ENCODE assay signal across 8 cellular contexts in the genomic region with DNA sequence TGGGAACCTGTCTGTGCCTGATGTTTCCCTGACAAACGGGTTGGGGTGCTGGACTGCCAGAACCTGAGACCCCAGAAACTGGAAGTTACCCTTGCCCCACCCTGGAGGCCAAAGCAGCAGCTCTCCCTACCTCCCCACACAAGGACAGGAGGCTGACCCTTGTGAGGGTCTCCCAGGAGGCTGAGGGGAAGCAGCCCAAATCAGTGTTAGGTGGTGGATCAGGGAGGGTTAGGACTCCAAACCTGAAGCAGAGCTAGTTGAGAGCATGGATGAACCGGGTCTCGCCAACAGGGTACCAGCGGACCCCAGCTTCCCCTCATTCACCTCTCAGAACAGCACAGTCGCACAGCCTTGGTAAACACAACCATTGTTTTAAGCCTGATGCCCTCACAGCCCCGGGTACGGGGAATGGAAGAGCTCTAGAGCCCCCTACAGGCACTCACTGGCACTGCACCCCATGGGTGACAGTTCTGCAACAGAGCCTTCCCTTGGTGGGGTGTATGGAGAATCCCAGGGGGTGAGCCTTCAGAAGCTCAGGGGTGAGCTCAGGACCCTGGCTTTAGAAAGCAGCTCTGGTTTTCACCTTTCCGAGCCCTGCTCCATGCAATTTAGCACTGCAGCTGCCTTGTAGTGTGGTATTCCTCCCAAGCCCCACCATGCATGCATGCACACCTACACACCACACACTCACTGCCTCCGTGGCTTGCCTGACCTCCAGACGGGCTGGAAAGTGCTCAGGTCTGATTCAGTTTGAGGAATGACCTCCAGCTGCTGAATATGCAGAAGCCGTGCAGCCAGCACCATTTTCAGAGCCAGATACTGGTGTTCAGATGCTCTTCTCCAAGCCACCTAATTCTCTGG. TPM values are rescaled to one million over a fixed set of nuclear protein-coding genes. Genes with fewer than 3 reads are reported as not detected.
DNase-seq lines count a peak whose midpoint lies in the region; TF ChIP-seq lines count a peak whose summit lies in the region.
"Had no signal": no experiment of that assay in that cellular context is flagged by ENCODE, and none has a peak within 500 bp of the region (broad histone marks: within the 10 kb centered on the region; RNA-seq: fewer than 3 reads in every experiment).

No MANE protein-coding gene starts in this region.

- POLR2A ChIA-PET in PC-9 (lab: Charles Lee; ENCODE audit: unreplicated experiment): no interaction called here

- H2AFZ ChIP-seq in PC-9 (no peak overlapping the region), neuronal stem cell (ENCODE audit: low read length) (peak overlapping the region; percentile 31)

- peak overlapping the region; percentile 23 for H2BK15ac ChIP-seq in neuronal stem cell (ENCODE audit: low read length)

- peak; percentile 98 for TF ChIP-seq CTCF in GM12875 (IDR thresholded peaks at IDR 0.05; ENCODE audit: borderline replicate concordance, insufficient read depth, low read depth, low read length)
- TF ChIP-seq CTCF in PC-9 (conservative IDR thresholded peaks at IDR 0.05): peak; percentile 100
- peak; percentile 99 for TF ChIP-seq CTCF in fibroblast of villous mesenchyme (IDR thresholded peaks at IDR 0.05; ENCODE audit: insufficient read depth, low read depth, low read length)

- H3K4me2 ChIP-seq in PC-9 (no peak overlapping the region), neuronal stem cell (ENCODE audit: insufficient read depth, low read length, poor library complexity, severe bottlenecking) (no peak overlapping the region)

- H3K4me1 ChIP-seq in PC-9 (replicated peaks; ENCODE audit: insufficient read depth) (no peaks in the 10 kb centered on the region), neuronal stem cell (ENCODE audit: control insufficient read depth in 2 of 2, insufficient read depth in 1 of 2, low read depth in 1 of 2, low read length in 2 of 2) (peaks cover 0 to 2% of the 10 kb centered on the region in 2 donors)

- WGBS in neuronal stem cell (ENCODE audit: extremely low coverage in 2 of 2, insufficient read length in 2 of 2, insufficient replicate concordance in 1 of 2), 2 donors: no CpG with 5 or more reads among the region's 11 CpGs

- H2BK5ac ChIP-seq in neuronal stem cell (ENCODE audit: low read length): no peak overlapping the region

- H3K18ac ChIP-seq in neuronal stem cell (ENCODE audit: low read length): peak overlapping the region; percentile 86

- no peaks in the 10 kb centered on the region for H4K20me1 ChIP-seq in PC-9 (ENCODE audit: insufficient read depth)

- H3K9ac ChIP-seq in neuronal stem cell (ENCODE audit: low read depth, low read length, poor library complexity): no peak overlapping the region

- no peak overlapping the region for H3K14ac ChIP-seq in neuronal stem cell (ENCODE audit: low read length)

- H2BK12ac ChIP-seq in neuronal stem cell (ENCODE audit: low read length): no peak overlapping the region

- CTCF ChIA-PET in PC-9 (lab: Charles Lee): interaction anchor here (0.5 to 1.4 kb wide), 8 partner anchors 319 to 815 kb away, joined by 3 to 7 read pairs (median 4); no protein-coding TSS in a partner anchor

- no peak overlapping the region for H3K23ac ChIP-seq in neuronal stem cell (ENCODE audit: low read depth, low read length, poor library complexity)

- no TSS peak for BruUV-seq in PC-9 (replicated peaks; lab: Mats Ljungman, UMichigan)

- H3K79me1 ChIP-seq in neuronal stem cell (ENCODE audit: low read depth, low read length): no peaks in the 10 kb centered on the region

- no peak overlapping the region for H3K4ac ChIP-seq in neuronal stem cell (ENCODE audit: low read length)

- H3K27me3 ChIP-seq in PC-9 (ENCODE audit: insufficient read depth, low read depth): peaks cover 97% of the 10 kb centered on the region
- H3K27me3 ChIP-seq in neuronal stem cell (ENCODE audit: control insufficient read depth in 3 of 3, insufficient read depth in 3 of 3, low read depth in 1 of 3, low read length in 3 of 3): peaks cover 0 to 36% (median 0%) of the 10 kb centered on the region in 3 experiments

- H3K79me2 ChIP-seq in PC-9 (ENCODE audit: low read depth): no peaks in the 10 kb centered on the region

- H3K4me3 ChIP-seq in GM12875 (ENCODE audit: low read depth, low read length) (no peak overlapping the region), PC-9 (no peak overlapping the region), fibroblast of villous mesenchyme (ENCODE audit: low read depth, low read length) (no peak overlapping the region), neuronal stem cell (ENCODE audit: low read length in 2 of 2) (no peak overlapping the region)
- H3K4me3 ChIP-seq: skin epidermis had no signal

- H4K91ac ChIP-seq in neuronal stem cell (ENCODE audit: low read depth, low read length, poor library complexity): no peak overlapping the region

- peak overlapping the region; percentile 70 for H4K8ac ChIP-seq in neuronal stem cell (ENCODE audit: low read depth, low read length)

- H3F3A ChIP-seq in PC-9 (ENCODE audit: insufficient read depth, low read depth): no peaks in the 10 kb centered on the region

- H3K36me3 ChIP-seq in PC-9 (ENCODE audit: low read depth) (no peaks in the 10 kb centered on the region), neuronal stem cell (replicated peaks in 1 of 2; ENCODE audit: control insufficient read depth in 2 of 2, insufficient read depth in 2 of 2, low read length in 2 of 2) (no peaks in the 10 kb centered on the region)

- no peak overlapping the region for H2AK5ac ChIP-seq in neuronal stem cell (ENCODE audit: low read depth, low read length)

- intact Hi-C loops in PC-9 (cut with micrococcal nuclease; ENCODE audit: unreplicated experiment): loop anchor here (1.0 to 10.0 kb wide), 9 partner anchors 258 to 1262 kb away; a partner anchor contains a TSS

- no peaks in the 10 kb centered on the region for H3K9me2 ChIP-seq in PC-9 (ENCODE audit: insufficient read depth)

- H3K27ac ChIP-seq in PC-9 (no peak overlapping the region), neuronal stem cell (replicated peaks; ENCODE audit: low read length) (no peak overlapping the region), substantia nigra (ENCODE audit: low read depth, low read length, poor library complexity, severe bottlenecking) (no peak overlapping the region)
- H3K27ac ChIP-seq: skin epidermis had no signal

- DNase-seq in HuH-7.5 (ENCODE audit: low spot score) (peak; percentile 92), PC-9 (peak; percentile 55 to 87), activated T-helper 1 cell treated with Interleukin-2 at 50 U/mL for 16 hours (ENCODE audit: low read depth) (peak; percentile 9), fibroblast of villous mesenchyme (ENCODE audit: low read depth) (peak; percentile 55), neuronal stem cell (ENCODE audit: low spot score) (peak; percentile 80), substantia nigra (lab: John Stamatoyannopoulos, UW) (peak in 45 of 49 donors; percentile 4 to 79 (median 52))

- H3K9me3 ChIP-seq in PC-9 (ENCODE audit: insufficient read depth, low read depth) (no peaks in the 10 kb centered on the region; the same call in 1 of the 2 replicates), neuronal stem cell (replicated peaks in 1 of 2; ENCODE audit: control insufficient read depth in 2 of 2, insufficient read depth in 1 of 2, low read depth in 1 of 2, low read length in 2 of 2) (no peaks in the 10 kb centered on the region)

- no peak overlapping the region for H2BK120ac ChIP-seq in neuronal stem cell (ENCODE audit: low read depth, low read length)

RNA-seq across cellular contexts. Expression of a gene that starts 11.2 kb away (rescaled TPM):
- total RNA-seq in PC-9 (2021) (not detected in 2 replicates), fibroblast of villous mesenchyme (not detected in 2 replicates)
- polyA plus RNA-seq in neuronal stem cell (2013, experiment 1 of 2): 0.67 TPM
- polyA plus RNA-seq in neuronal stem cell (2013, experiment 2 of 2): 0.68 TPM

Comparison
In these comparisons a context has a peak if more than half of its experiments do, and no peak if none do; other contexts are left out.
1. DNase-seq: peak in every context shown above with its lines; median percentile 92 in HuH-7.5; 80 in neuronal stem cell; 71 in PC-9; 55 in fibroblast of villous mesenchyme; 52 in substantia nigra; 9 in activated T-helper 1 cell treated with Interleukin-2 at 50 U/mL for 16 hours.